ENCODE assay signal across 1 cellular context in genomic region chr10:74436523-74437170, GRCh38.
TF ChIP-seq lines count a peak whose summit lies in the region.

No MANE protein-coding gene starts in this region.

TF ChIP-seq in liver, 16 proteins besides CTCF, POLR2A, EP300 and RAD21 (continued from another document):
- no peak for TF ChIP-seq ZBTB33 (IDR thresholded peaks at IDR 0.05)
- TF ChIP-seq ATF3 (IDR thresholded peaks at IDR 0.05): no peak
- peak; percentile 66 to 67 for TF ChIP-seq HNF4A (conservative IDR thresholded peaks at IDR 0.05)
- no peak for TF ChIP-seq TAF1 (conservative IDR thresholded peaks at IDR 0.05)
TF ChIP-seq in liver: peak in this region for 2.
